Comparison of ENCODE assay signal across 17 cellular contexts in genomic region chr18:54873884-54874255, GRCh38. TPM values are rescaled to one million over a fixed set of nuclear protein-coding genes. Genes with fewer than 3 reads are reported as not detected.
DNase-seq lines count a peak whose midpoint lies in the region; ATAC-seq, FAIRE-seq and TF ChIP-seq lines count a peak whose summit lies in the region.
"Had no signal": no experiment of that assay in that cellular context is flagged by ENCODE, and none has a peak within 500 bp of the region (broad histone marks: within the 10 kb centered on the region; RNA-seq: fewer than 3 reads in every experiment).

No MANE protein-coding gene starts in this region.

- dilution Hi-C loops in keratinocyte (cut with MboI; ENCODE audit: extremely low pct_ligation_motif_present, low sequenced_read_pairs): no loop called here

- no peak overlapping the region for H3K9ac ChIP-seq in K562 (ENCODE audit: insufficient read depth in 1 of 2, low read depth in 2 of 2, low read length in 2 of 2)
- H3K9ac ChIP-seq in keratinocyte (ENCODE audit: control insufficient read depth, extremely low read depth, insufficient read depth, low read length): no peak overlapping the region

- H3K4me1 ChIP-seq in K562 (replicated peaks in 1 of 2; ENCODE audit: control insufficient read depth in 2 of 2, insufficient read depth in 2 of 2, low read length in 2 of 2) (peaks cover 0 to 20% of the 10 kb centered on the region in 2 experiments; a peak in 3 of 5 replicates), keratinocyte (ENCODE audit: control insufficient read depth, extremely low read depth, insufficient read depth, low read length) (peaks cover 6% of the 10 kb centered on the region), osteoblast (ENCODE audit: insufficient read depth, low read length) (peaks cover 17% of the 10 kb centered on the region), OCI-LY7 (ENCODE audit: insufficient read depth, low read length, poor library complexity, severe bottlenecking) (no peaks in the 10 kb centered on the region)

- no peaks in the 10 kb centered on the region for H3K9me1 ChIP-seq in K562 (ENCODE audit: control insufficient read depth, insufficient read depth, low read length)
- no peaks in the 10 kb centered on the region for H3K9me1 ChIP-seq in keratinocyte (ENCODE audit: control insufficient read depth, extremely low read depth, insufficient read depth, low read length)

- no TSS peak for BruUV-seq in K562 (replicated peaks; lab: Mats Ljungman, UMichigan)
- BruUV-seq in OCI-LY7 (replicated peaks; lab: Mats Ljungman, UMichigan): no TSS peak

- peak; percentile 32; the same call in 2 of the 3 replicates for ATAC-seq in K562
- no peak for ATAC-seq in GM18498 (IDR thresholded peaks at IDR 0.05; ENCODE audit: unreplicated experiment)
- no peak for ATAC-seq in GM21515 (IDR thresholded peaks at IDR 0.05; ENCODE audit: unreplicated experiment)
- ATAC-seq: CD8-positive, alpha-beta T cell had no signal

- DNase-seq in HT-29 (ENCODE audit: low spot score) (peak; percentile 19), K562 (ENCODE audit: extremely low read depth in 1 of 4, low spot score in 3 of 4) (no peak), keratinocyte (ENCODE audit: low read depth, low spot score) (no peak), osteoblast (ENCODE audit: insufficient read length, low spot score, missing footprints) (no peak), OCI-LY7 (ENCODE audit: low spot score) (no peak), RWPE1 (ENCODE audit: low spot score) (no peak)
- DNase-seq: CD8-positive, alpha-beta T cell; DND-41; H7; NCI-H1092 treated with DMSO at 0.1 percent for 48 hours; NCI-H187; NCI-H2171; NCI-H82; SW 1271 had no signal

- H3K27ac ChIP-seq in K562 (ENCODE audit: extremely low read depth, low read depth, low read length) (peak overlapping the region; percentile 42), keratinocyte (ENCODE audit: control insufficient read depth, insufficient read depth, low read length) (no peak overlapping the region), osteoblast (ENCODE audit: low read depth, low read length) (no peak overlapping the region), OCI-LY7 (ENCODE audit: low read depth, low read length, poor library complexity, severe bottlenecking) (no peak overlapping the region), RWPE1 (no peak overlapping the region)

- in situ Hi-C loops in K562 (cut with MboI): no loop called here

- no peak for TF ChIP-seq POLR2A in K562 (conservative IDR thresholded peaks at IDR 0.05)

- H2AFZ ChIP-seq in K562 (ENCODE audit: low read depth, low read length) (peak overlapping the region; percentile 26), keratinocyte (ENCODE audit: control insufficient read depth, low read length) (no peak overlapping the region), osteoblast (ENCODE audit: low read length) (peak overlapping the region; percentile 53), OCI-LY7 (ENCODE audit: low read length) (no peak overlapping the region)

- no peaks in the 10 kb centered on the region for H3K9me3 ChIP-seq in K562 (replicated peaks; ENCODE audit: control insufficient read depth, insufficient read depth, low read depth, low read length)
- no peaks in the 10 kb centered on the region for H3K9me3 ChIP-seq in keratinocyte (ENCODE audit: control insufficient read depth, low read depth, low read length)
- no peaks in the 10 kb centered on the region for H3K9me3 ChIP-seq in osteoblast (ENCODE audit: low read depth, low read length)
- no peaks in the 10 kb centered on the region for H3K9me3 ChIP-seq in OCI-LY7 (ENCODE audit: low read length)

- no peak overlapping the region for H3K4me3 ChIP-seq in K562
- H3K4me3 ChIP-seq in keratinocyte (ENCODE audit: control insufficient read depth in 2 of 3, extremely low read depth in 1 of 3, insufficient read depth in 2 of 3, low read depth in 1 of 3, low read length in 3 of 3): no peak overlapping the region
- no peak overlapping the region for H3K4me3 ChIP-seq in osteoblast (ENCODE audit: insufficient read depth, low read length)
- H3K4me3 ChIP-seq in OCI-LY7 (ENCODE audit: low read depth, low read length, poor library complexity, severe bottlenecking): no peak overlapping the region

- no peak overlapping the region; the same call in 1 of the 2 replicates for H3K4me2 ChIP-seq in K562 (ENCODE audit: insufficient read depth, low read length)
- peak overlapping the region; percentile 17 for H3K4me2 ChIP-seq in keratinocyte (ENCODE audit: control insufficient read depth, extremely low read depth, insufficient read depth, low read depth, low read length)
- H3K4me2 ChIP-seq in osteoblast (ENCODE audit: insufficient read depth, low read length): no peak overlapping the region
- H3K4me2 ChIP-seq in OCI-LY7 (ENCODE audit: low read length): no peak overlapping the region

- no peaks in the 10 kb centered on the region for H4K20me1 ChIP-seq in K562 (replicated peaks; ENCODE audit: control insufficient read depth, insufficient read depth, low read length)
- no peaks in the 10 kb centered on the region for H4K20me1 ChIP-seq in keratinocyte (ENCODE audit: control insufficient read depth, extremely low read depth, insufficient read depth, low read length)
- no peaks in the 10 kb centered on the region for H4K20me1 ChIP-seq in osteoblast (ENCODE audit: insufficient read depth, low read length)
- H4K20me1 ChIP-seq in OCI-LY7 (ENCODE audit: insufficient read depth, low read length): no peaks in the 10 kb centered on the region

- H3K36me3 ChIP-seq in K562 (ENCODE audit: control insufficient read depth, insufficient read depth, low read length) (no peaks in the 10 kb centered on the region), keratinocyte (ENCODE audit: control insufficient read depth in 2 of 2, extremely low read depth in 1 of 2, insufficient read depth in 2 of 2, low read length in 2 of 2) (no peaks in the 10 kb centered on the region), osteoblast (ENCODE audit: insufficient read depth, low read length) (no peaks in the 10 kb centered on the region), OCI-LY7 (ENCODE audit: insufficient read depth, low read length) (no peaks in the 10 kb centered on the region)

- FAIRE-seq in K562 (lab: Jason Lieb, UNC) (no peak), keratinocyte (lab: Jason Lieb, UNC) (peak; percentile 32)
- FAIRE-seq: RCC 7860 had no signal

- H3K79me2 ChIP-seq in K562 (ENCODE audit: control insufficient read depth, insufficient read depth, low read length) (no peaks in the 10 kb centered on the region), keratinocyte (ENCODE audit: control insufficient read depth, insufficient read depth, low read length) (no peaks in the 10 kb centered on the region), osteoblast (ENCODE audit: insufficient read depth, low read length) (no peaks in the 10 kb centered on the region), OCI-LY7 (ENCODE audit: insufficient read depth, low read depth, low read length) (no peaks in the 10 kb centered on the region)

- H3K27me3 ChIP-seq in K562 (ENCODE audit: control insufficient read depth in 2 of 2, insufficient read depth in 2 of 2, low read length in 2 of 2) (no peaks in the 10 kb centered on the region), keratinocyte (ENCODE audit: control insufficient read depth, extremely low read depth, insufficient read depth, low read length) (no peaks in the 10 kb centered on the region), osteoblast (ENCODE audit: insufficient read depth, low read length) (no peaks in the 10 kb centered on the region)

- no peak for TF ChIP-seq RAD21 in K562 (CRISPR knock-in tag; conservative IDR thresholded peaks at IDR 0.05 in 1 of 2, IDR thresholded peaks at IDR 0.05 in 1 of 2)

- POLR2A ChIA-PET in K562 (lab: Yijun Ruan, JAX) (interaction anchor here (0.6 to 1.1 kb wide), 2 partner anchors 9 to 11 kb away, joined by 3 read pairs; no protein-coding TSS in a partner anchor), OCI-LY7 (lab: Charles Lee) (no interaction called here), RWPE1 (lab: Yijun Ruan, JAX; ENCODE audit: low non-redundant PET) (no interaction called here)

- no peaks in the 10 kb centered on the region for H3K9me2 ChIP-seq in OCI-LY7 (ENCODE audit: insufficient read depth, low read length)

- CTCF ChIA-PET in K562 (lab: Yijun Ruan, JAX; ENCODE audit: low intra/inter-chr PET ratio) (no interaction called here), OCI-LY7 (lab: Charles Lee; ENCODE audit: unreplicated experiment) (no interaction called here), RWPE1 (lab: Yijun Ruan, JAX) (no interaction called here)

- intact Hi-C loops in K562 (cut with micrococcal nuclease): no loop called here
- intact Hi-C loops in OCI-LY7 (cut with micrococcal nuclease; ENCODE audit: unreplicated experiment): no loop called here

- TF ChIP-seq EP300 in K562 (IDR thresholded peaks at IDR 0.05; ENCODE audit: low read length): no peak

- TF ChIP-seq CTCF in K562 (IDR thresholded peaks at IDR 0.05 in 2 of 3, conservative IDR thresholded peaks at IDR 0.05 in 1 of 3; ENCODE audit: insufficient read depth in 2 of 3, low read depth in 1 of 3, low read length in 3 of 3) (no peak), keratinocyte (optimal IDR thresholded peaks at IDR 0.05 in 1 of 3, IDR thresholded peaks at IDR 0.05 in 1 of 3, conservative IDR thresholded peaks at IDR 0.05 in 1 of 3; ENCODE audit: extremely low read depth in 1 of 3, insufficient read depth in 2 of 3, low read length in 3 of 3) (no peak), osteoblast (IDR thresholded peaks at IDR 0.05; ENCODE audit: extremely low read depth, low read depth, low read length) (no peak), OCI-LY7 (conservative IDR thresholded peaks at IDR 0.05; ENCODE audit: low read length) (no peak), RWPE1 (conservative IDR thresholded peaks at IDR 0.05; ENCODE audit: low read depth) (no peak)

- 26% methylated on average over 2 of the region's 2 CpGs for WGBS in K562 (ENCODE audit: insufficient coverage, low coverage, missing lambda C conversion rate)

RNA-seq across cellular contexts. Expression of gene RAB27B, which starts 45.6 kb away (rescaled TPM):
- 4.9 and 5.4 TPM in 2 replicates for total RNA-seq in HT-29 (2014; rRNA removed; shearing (Covaris generic))
- total RNA-seq in K562 (2011; cell fraction: chromatin; rRNA removed; ENCODE audit: low replicate concordance): 0.37 and 1.9 TPM in 2 replicates
- total RNA-seq in K562 (2011; cell fraction: nucleolus; rRNA removed): 0.17 and 0.26 TPM in 2 replicates
- 0.66 and 1.1 TPM in 2 replicates for total RNA-seq in K562 (2011; cell fraction: nucleoplasm; rRNA removed)
- total RNA-seq in K562 (2014; rRNA removed) (0.91 and 1.8 TPM in 2 replicates), K562 (2014; rRNA removed; fragmentation: Illumina TruSeq; extraction: Trizol) (2.4 and 2.5 TPM in 2 replicates), K562 (2015; rRNA removed; fragmentation: Illumina TruSeq; extraction: Trizol) (5.0 and 5.7 TPM in 2 replicates), K562 (2021) (2.0 and 3.1 TPM in 2 replicates), osteoblast (55.7 and 99.0 TPM in 2 replicates), OCI-LY7 (2022) (not detected in 2 replicates)
- polyA plus RNA-seq in K562 (2011; rRNA removed) (0.19 and 2.5 TPM in 2 replicates), K562 (2014; fragmentation: Illumina TruSeq; extraction: Trizol) (1.2 TPM in 2 replicates), K562 (2014; fragmentation: Nextera tagmentation; extraction: Ambion mirVana) (under 1 TPM; 0.44 to 0.71 TPM), K562 (2014; rRNA removed) (0.67 and 1.0 TPM in 2 replicates), keratinocyte (1.3 to 4.2 TPM (median 4.0 TPM) in 3 replicates)
- 0.07 and 1.2 TPM in 2 replicates for polyA plus RNA-seq in K562 (2011; cell fraction: cytosol; rRNA removed)
- polyA plus RNA-seq in K562 (2011; cell fraction: nucleus; rRNA removed): 0.45 and 2.0 TPM in 2 replicates
- polyA plus RNA-seq in K562 (2012): 2.4 and 3.7 TPM in 2 replicates
- 0.87 and 3.0 TPM in 2 replicates for polyA minus RNA-seq in K562 (2011; rRNA and poly(A)+ RNA removed)
- polyA minus RNA-seq in K562 (2011; cell fraction: cytosol; rRNA and poly(A)+ RNA removed): 0.73 and 2.3 TPM in 2 replicates
- polyA minus RNA-seq in K562 (2011; cell fraction: nucleus; rRNA and poly(A)+ RNA removed): 0.33 and 1.1 TPM in 2 replicates
- 20.7 TPM for polyA plus RNA-seq in keratinocyte (2011; ENCODE audit: low read depth)
- 2.2 and 3.5 TPM in 2 replicates for polyA plus RNA-seq in keratinocyte (2011; cell fraction: cytosol; rRNA removed)
- 2.2 and 3.0 TPM in 2 replicates for polyA plus RNA-seq in keratinocyte (2011; cell fraction: nucleus; rRNA removed)
- 4.1 and 11.9 TPM in 2 replicates for polyA plus RNA-seq in keratinocyte (2012; ENCODE audit: low replicate concordance)
- 1.9 to 7.5 TPM (median 7.0 TPM) in 3 replicates for polyA minus RNA-seq in keratinocyte
- polyA minus RNA-seq in keratinocyte (2011; cell fraction: cytosol; rRNA and poly(A)+ RNA removed): 4.8 TPM
- 3.5 and 4.1 TPM in 2 replicates for polyA minus RNA-seq in keratinocyte (2011; cell fraction: nucleus; rRNA and poly(A)+ RNA removed)
- total RNA-seq in OCI-LY7 (2014; rRNA removed; shearing (Covaris generic)): not detected in 2 replicates
- total RNA-seq: H7 had no signal

Comparison
In these comparisons a context has a peak if more than half of its experiments do, and no peak if none do; other contexts are left out.
1. H2AFZ ChIP-seq: peak in K562 (single experiment) and osteoblast (single experiment); none in keratinocyte (single experiment) and OCI-LY7 (single experiment).